In genomic region chr2:11821705-11822104, GRCh38 we compare ENCODE assay signal across 31 cellular contexts.
"Had no signal": no experiment of that assay in that cellular context is flagged by ENCODE, and none has a peak within 500 bp of the region (broad histone marks: within the 10 kb centered on the region; RNA-seq: fewer than 3 reads in every experiment).

No MANE protein-coding gene starts in this region.

- H3K27ac Mint-ChIP-seq: activated B cell treated with CpG ODN at 0.5 μM for 24 hours; activated CD8-positive, alpha-beta T cell treated with anti-CD3 and anti-CD28 coated beads for 36 hours; activated naive CD4-positive, alpha-beta T cell treated with anti-CD3 and anti-CD28 coated beads, Interleukin-2, amount 10 ng/mL, durations not matched to agents 7 days and 5 days; activated naive CD8-positive, alpha-beta T cell treated with anti-CD3 and anti-CD28 coated beads, Interleukin-2, amount 10 ng/mL, durations not matched to agents 7 days and 5 days; activated T-cell treated with anti-CD3 and anti-CD28 coated beads, Interleukin-2, amount 50 U/mL, for 24 hours; activated T-cell treated with anti-CD3 and anti-CD28 coated beads, Interleukin-2, amount 50 U/mL, for 72 hours; brain; T-helper 1 cell treated with Interleukin-12 subunit alpha and Interleukin-12 subunit beta and Interleukin-4 antibody, amounts not matched to agents 30 μg/mL and 1 μg/mL, for 36 hours; T-helper 2 cell treated with Interferon-gamma antibody and Interleukin-4, amounts not matched to agents 5 μg/mL and 100 μg/mL, for 36 hours had no signal

- H3K27me3 Mint-ChIP-seq: activated B cell treated with CpG ODN at 0.5 μM for 24 hours; activated CD8-positive, alpha-beta T cell treated with anti-CD3 and anti-CD28 coated beads for 36 hours; activated naive CD4-positive, alpha-beta T cell treated with anti-CD3 and anti-CD28 coated beads, Interleukin-2, amount 10 ng/mL, durations not matched to agents 7 days and 5 days; activated naive CD8-positive, alpha-beta T cell treated with anti-CD3 and anti-CD28 coated beads, Interleukin-2, amount 10 ng/mL, durations not matched to agents 7 days and 5 days; activated T-cell treated with anti-CD3 and anti-CD28 coated beads, Interleukin-2, amount 50 U/mL, for 24 hours; brain; T-cell had no signal

- H3K27me3 ChIP-seq: ascending aorta, breast epithelium, cardiac muscle cell, colonic mucosa, esophagus squamous epithelium had no signal

- DNase-seq: activated B cell treated with CpG ODN at 0.5 μM for 24 hours; activated CD4-positive, alpha-beta T cell treated with anti-CD3 and anti-CD28 coated beads for 48 hours; activated CD4-positive, alpha-beta T cell treated with anti-CD3 and anti-CD28 coated beads, Interleukin-2, amount 50 U/mL, for 1 hour; activated CD4-positive, alpha-beta T cell treated with anti-CD3 and anti-CD28 coated beads, Interleukin-2, amount 50 U/mL, for 48 hours; activated CD8-positive, alpha-beta memory T cell treated with anti-CD3 and anti-CD28 coated beads, Interleukin-2, amount 50 U/mL, for 48 hours; activated CD8-positive, alpha-beta T cell treated with anti-CD3 and anti-CD28 coated beads for 36 hours; activated gamma-delta T cell; activated naive CD4-positive, alpha-beta T cell; activated naive CD4-positive, alpha-beta T cell treated with anti-CD3 and anti-CD28 coated beads, Interleukin-2, amount 10 ng/mL, durations not matched to agents 7 days and 5 days; activated naive CD8-positive, alpha-beta T cell treated with anti-CD3 and anti-CD28 coated beads, Interleukin-2, amount 10 ng/mL, durations not matched to agents 7 days and 5 days; activated T-cell treated with anti-CD3 and anti-CD28 coated beads for 4 hours; activated T-cell treated with anti-CD3 and anti-CD28 coated beads, Interleukin-2, amount 50 U/mL, for 24 hours; activated T-cell treated with anti-CD3 and anti-CD28 coated beads, Interleukin-2, amount 50 U/mL, for 72 hours; central memory CD4-positive, alpha-beta T cell; cerebellar nuclear complex; colonic mucosa; effector CD8-positive, alpha-beta T cell; esophagus squamous epithelium; foreskin melanocyte; T-cell; T1000; WERI-Rb-1 had no signal

- H3K9me3 ChIP-seq: ascending aorta, breast epithelium, colonic mucosa, esophagus squamous epithelium had no signal

- H3K36me3 ChIP-seq: breast epithelium had no signal

- ATAC-seq: activated CD4-positive, CD25-positive, alpha-beta regulatory T cell treated with anti-CD3 and anti-CD28 coated beads, Interleukin-2, amount 50 U/mL, for 24 hours; activated CD8-positive, alpha-beta T cell treated with anti-CD3 and anti-CD28 coated beads for 36 hours; activated T-cell treated with anti-CD3 and anti-CD28 coated beads, Interleukin-2, amount 50 U/mL, for 72 hours; T-cell had no signal

- H3K4me3 ChIP-seq: ascending aorta, breast epithelium, cardiac muscle cell, colonic mucosa, esophagus squamous epithelium had no signal

- H3K4me1 Mint-ChIP-seq: activated naive CD8-positive, alpha-beta T cell treated with anti-CD3 and anti-CD28 coated beads, Interleukin-2, amount 10 ng/mL, durations not matched to agents 7 days and 5 days; brain had no signal

- H3K4me3 Mint-ChIP-seq: activated B cell treated with CpG ODN at 0.5 μM for 24 hours; activated CD8-positive, alpha-beta T cell treated with anti-CD3 and anti-CD28 coated beads for 36 hours; activated naive CD4-positive, alpha-beta T cell treated with anti-CD3 and anti-CD28 coated beads, Interleukin-2, amount 10 ng/mL, durations not matched to agents 7 days and 5 days; activated naive CD8-positive, alpha-beta T cell treated with anti-CD3 and anti-CD28 coated beads, Interleukin-2, amount 10 ng/mL, durations not matched to agents 7 days and 5 days; activated T-cell treated with anti-CD3 and anti-CD28 coated beads, Interleukin-2, amount 50 U/mL, for 24 hours; activated T-cell treated with anti-CD3 and anti-CD28 coated beads, Interleukin-2, amount 50 U/mL, for 72 hours; brain; T-cell; T-helper 1 cell treated with Interleukin-12 subunit alpha and Interleukin-12 subunit beta and Interleukin-4 antibody, amounts not matched to agents 30 μg/mL and 1 μg/mL, for 36 hours; T-helper 2 cell treated with Interferon-gamma antibody and Interleukin-4, amounts not matched to agents 5 μg/mL and 100 μg/mL, for 36 hours had no signal

- H3K4me1 ChIP-seq: ascending aorta, breast epithelium, colonic mucosa had no signal

- H3K9me3 Mint-ChIP-seq: activated B cell treated with CpG ODN at 0.5 μM for 24 hours; activated CD8-positive, alpha-beta T cell treated with anti-CD3 and anti-CD28 coated beads for 36 hours; activated naive CD4-positive, alpha-beta T cell treated with anti-CD3 and anti-CD28 coated beads, Interleukin-2, amount 10 ng/mL, durations not matched to agents 7 days and 5 days; activated naive CD4-positive, alpha-beta T cell treated with anti-CD3 and anti-CD28 coated beads, Interleukin-2, amount 50 U/mL, for 72 hours; activated naive CD8-positive, alpha-beta T cell treated with anti-CD3 and anti-CD28 coated beads, Interleukin-2, amount 10 ng/mL, durations not matched to agents 7 days and 5 days; activated T-cell treated with anti-CD3 and anti-CD28 coated beads, Interleukin-2, amount 50 U/mL, for 24 hours; activated T-cell treated with anti-CD3 and anti-CD28 coated beads, Interleukin-2, amount 50 U/mL, for 72 hours; T-cell; T-helper 1 cell treated with Interleukin-12 subunit alpha and Interleukin-12 subunit beta and Interleukin-4 antibody, amounts not matched to agents 30 μg/mL and 1 μg/mL, for 36 hours; T-helper 2 cell treated with Interferon-gamma antibody and Interleukin-4, amounts not matched to agents 5 μg/mL and 100 μg/mL, for 36 hours had no signal

- H3K27ac ChIP-seq: ascending aorta, breast epithelium, cardiac muscle cell, colonic mucosa, epithelial cell of prostate, esophagus squamous epithelium, WERI-Rb-1 had no signal
